In the genomic region with DNA sequence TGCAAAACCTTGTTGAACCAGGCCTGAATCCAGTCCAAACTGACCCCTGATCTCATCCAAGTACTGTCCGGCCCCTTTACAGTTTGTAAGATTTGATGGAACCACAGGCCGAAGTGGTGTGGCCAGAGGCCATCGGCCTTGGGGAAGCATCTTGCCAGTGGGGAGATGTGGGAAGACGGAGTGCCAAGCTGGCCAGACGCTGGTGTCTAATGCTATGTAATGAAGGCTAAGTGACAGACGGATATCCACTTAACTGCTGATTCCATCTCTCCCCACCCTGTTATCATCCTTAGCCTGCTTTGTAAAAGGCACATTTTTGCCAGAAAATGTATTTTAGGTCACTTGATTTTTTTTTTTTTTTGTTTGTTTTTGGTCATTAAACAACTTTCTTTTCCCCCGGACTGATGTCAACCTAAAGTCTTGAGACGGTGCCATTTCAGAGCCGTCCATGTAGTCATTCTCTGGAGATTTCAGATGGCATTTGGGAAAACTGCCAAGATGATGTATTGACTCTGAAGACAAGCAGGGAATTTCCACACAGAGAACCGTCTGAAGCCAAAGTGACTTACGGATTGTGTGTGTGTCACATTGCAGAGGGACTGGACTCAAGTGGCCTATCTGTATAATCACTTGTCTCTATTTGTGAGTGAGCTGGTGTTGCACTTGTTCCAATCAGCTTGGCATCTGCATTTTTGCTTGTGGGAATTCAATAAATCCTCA, we compare ENCODE assay signal across 13 cellular contexts.
A peak's percentile ranks its signal among the peaks of the same experiment; 100 is the strongest.
DNase-seq lines count a peak whose midpoint lies in the region; ATAC-seq and TF ChIP-seq lines count a peak whose summit lies in the region.
"Had no signal": no experiment of that assay in that cellular context is flagged by ENCODE, and none has a peak within 500 bp of the region (broad histone marks: within the 10 kb centered on the region; RNA-seq: fewer than 3 reads in every experiment).

No MANE protein-coding gene starts in this region.

- no peaks in the 10 kb centered on the region for H3K9me3 ChIP-seq in Caco-2
- H3K9me3 ChIP-seq: BLaER1 treated with 17β-estradiol and CSF1 and Interleukin-3, amounts not matched to agents 10 nM and 100 nM; ovary had no signal

- peak overlapping the region; percentile 30; the same call in 1 of the 2 replicates for H3K27ac ChIP-seq in ACC112 (ENCODE audit: low read depth, low read length)
- H3K27ac ChIP-seq: BLaER1 treated with 17β-estradiol and CSF1 and Interleukin-3, amounts not matched to agents 10 nM and 100 nM; ovary had no signal

- no TSS peak for BruUV-seq in Caco-2 (replicated peaks; lab: Mats Ljungman, UMichigan)

- H3K4me3 ChIP-seq in ACC112 (ENCODE audit: low read depth, low read length) (no peak overlapping the region), Caco-2 (ENCODE audit: low read depth, low read length) (no peak overlapping the region)
- H3K4me3 ChIP-seq: BLaER1 treated with 17β-estradiol and CSF1 and Interleukin-3, amounts not matched to agents 10 nM and 100 nM; ovary had no signal

- H3K36me3 ChIP-seq in ACC112 (ENCODE audit: insufficient read depth, low read length) = no peaks in the 10 kb centered on the region
- H3K36me3 ChIP-seq in Caco-2 (ENCODE audit: control insufficient read depth, insufficient read depth, low read length) = no peaks in the 10 kb centered on the region
- H3K36me3 ChIP-seq: BLaER1 treated with 17β-estradiol and CSF1 and Interleukin-3, amounts not matched to agents 10 nM and 100 nM; ovary had no signal

- H3K27ac Mint-ChIP-seq in HFFc6 = peak overlapping the region; percentile 31
- H3K27ac Mint-ChIP-seq in Caco-2 (ENCODE audit: unreplicated experiment) = no peak overlapping the region
- H3K27ac Mint-ChIP-seq: activated CD4-positive, alpha-beta T cell treated with anti-CD3 and anti-CD28 coated beads for 36 hours; T-helper 1 cell treated with Interleukin-12 subunit alpha and Interleukin-12 subunit beta and Interleukin-4 antibody, amounts not matched to agents 30 μg/mL and 1 μg/mL, for 36 hours had no signal

- TF ChIP-seq CTCF in HFFc6 (IDR thresholded peaks at IDR 0.05) = no peak
- TF ChIP-seq CTCF in Caco-2 (IDR thresholded peaks at IDR 0.05; ENCODE audit: insufficient read depth in 1 of 2, low read depth in 1 of 2, low read length in 1 of 2, severe bottlenecking in 1 of 2, unreplicated experiment in 1 of 2) = no peak

- intact Hi-C loops in Caco-2 (cut with micrococcal nuclease; ENCODE audit: unreplicated experiment) = no loop called here

- H3K4me1 ChIP-seq in ACC112 (ENCODE audit: control insufficient read depth, insufficient read depth, low read length, unreplicated experiment) (peaks cover 35% of the 10 kb centered on the region), Caco-2 (no peaks in the 10 kb centered on the region)

- POLR2A ChIA-PET in Caco-2 (lab: Charles Lee) = no interaction called here

- no peaks in the 10 kb centered on the region for H3K9me3 Mint-ChIP-seq in HFFc6
- H3K9me3 Mint-ChIP-seq in Caco-2 (ENCODE audit: unreplicated experiment) = no peaks in the 10 kb centered on the region

- H3K4me1 Mint-ChIP-seq in HFFc6 (ENCODE audit: low read depth) (peaks cover 80% of the 10 kb centered on the region), Caco-2 (ENCODE audit: low read depth, unreplicated experiment) (no peaks in the 10 kb centered on the region)

- H3K36me3 Mint-ChIP-seq in HFFc6 (ENCODE audit: low read depth) (no peaks in the 10 kb centered on the region), Caco-2 (ENCODE audit: insufficient read depth, unreplicated experiment) (no peaks in the 10 kb centered on the region)

- DNase-seq in HFFc6 = peak; percentile 25
- DNase-seq in amniotic epithelial cell (ENCODE audit: low read depth) = peak; percentile 39
- peak; percentile 20 for DNase-seq in hepatic stellate cell (ENCODE audit: low spot score)
- DNase-seq in NCI-H187 (lab: John Stamatoyannopoulos, UW) = no peak
- DNase-seq in Caco-2 = no peak
- no peak for DNase-seq in stimulated activated CD4-positive, alpha-beta T cell treated with anti-CD3 and anti-CD28 coated beads, Interleukin-4, amount 100 ng/mL, for 1 hour
- DNase-seq: activated CD4-positive, alpha-beta T cell treated with anti-CD3 and anti-CD28 coated beads for 36 hours; NCI-H1436; ovary had no signal

- H3K27me3 Mint-ChIP-seq in HFFc6 (ENCODE audit: insufficient read depth) = no peaks in the 10 kb centered on the region
- H3K27me3 Mint-ChIP-seq in Caco-2 (ENCODE audit: insufficient read depth, unreplicated experiment) = no peaks in the 10 kb centered on the region

- H3K27me3 ChIP-seq in ACC112 (ENCODE audit: insufficient read depth, low read length) (no peaks in the 10 kb centered on the region), Caco-2 (replicated peaks; ENCODE audit: control insufficient read depth, insufficient read depth, low read length) (no peaks in the 10 kb centered on the region)
- H3K27me3 ChIP-seq: BLaER1 treated with 17β-estradiol and CSF1 and Interleukin-3, amounts not matched to agents 10 nM and 100 nM; ovary had no signal

- no peak for ATAC-seq in GM21360 (IDR thresholded peaks at IDR 0.05; ENCODE audit: unreplicated experiment)
- ATAC-seq: activated CD4-positive, alpha-beta T cell treated with anti-CD3 and anti-CD28 coated beads for 36 hours had no signal

- no peaks in the 10 kb centered on the region for H3K79me2 ChIP-seq in ACC112 (ENCODE audit: control insufficient read depth, insufficient read depth, low read length, unreplicated experiment)

- H3K4me3 Mint-ChIP-seq in HFFc6 (no peak overlapping the region), Caco-2 (ENCODE audit: unreplicated experiment) (no peak overlapping the region)
- H3K4me3 Mint-ChIP-seq: activated CD4-positive, alpha-beta T cell treated with anti-CD3 and anti-CD28 coated beads for 36 hours; T-helper 1 cell treated with Interleukin-12 subunit alpha and Interleukin-12 subunit beta and Interleukin-4 antibody, amounts not matched to agents 30 μg/mL and 1 μg/mL, for 36 hours had no signal

- H2AFZ ChIP-seq in ACC112 (ENCODE audit: low read length, unreplicated experiment) = peak overlapping the region; percentile 88

- CTCF ChIA-PET in Caco-2 (lab: Charles Lee) = interaction anchor here (1.1 kb wide), 1 partner anchor 43 kb away, joined by 4 read pairs; no protein-coding TSS in a partner anchor

Comparison
In these comparisons a context has a peak if more than half of its experiments do, and no peak if none do; other contexts are left out.
1. DNase-seq: peak in HFFc6 (single experiment), amniotic epithelial cell (single experiment) and hepatic stellate cell (single experiment); none in NCI-H187 (0 of 2), Caco-2 (0 of 2) and stimulated activated CD4-positive, alpha-beta T cell treated with anti-CD3 and anti-CD28 coated beads, Interleukin-4, amount 100 ng/mL, for 1 hour (single experiment).